ENCODE assay signal across 19 cellular contexts in the genomic region with DNA sequence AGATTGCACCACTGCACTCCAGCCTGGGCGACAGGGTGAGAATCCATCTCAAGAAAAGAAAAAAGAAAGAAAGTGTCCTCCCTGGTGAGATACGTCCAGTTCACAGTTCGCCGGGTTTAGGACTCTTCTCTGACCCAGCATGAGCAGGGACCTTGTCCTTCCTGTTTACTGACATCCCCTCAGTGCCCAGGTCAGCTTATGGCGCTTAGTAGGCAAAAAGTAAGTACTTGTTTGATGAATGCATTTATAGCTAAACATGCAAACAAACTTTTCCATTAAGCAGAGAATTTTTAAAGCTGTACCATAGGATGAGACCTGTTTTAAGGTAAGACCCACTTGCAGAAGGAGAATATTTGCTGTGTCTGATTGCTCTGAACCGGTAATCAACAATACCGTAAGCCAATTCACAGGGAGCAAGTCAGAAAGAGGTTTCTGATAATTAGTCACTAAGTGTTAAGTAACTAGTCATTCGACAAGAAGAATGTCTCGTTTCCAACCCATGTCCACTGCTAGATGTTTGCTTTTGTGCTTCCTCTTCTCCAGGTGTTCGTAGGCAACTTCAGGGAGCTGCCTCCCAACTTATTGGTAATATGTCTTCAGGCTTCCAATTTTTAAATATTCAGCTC. TPM values are rescaled to one million over a fixed set of nuclear protein-coding genes. Genes with fewer than 3 reads are reported as not detected.
"Had no signal": no experiment of that assay in that cellular context is flagged by ENCODE, and none has a peak within 500 bp of the region (broad histone marks: within the 10 kb centered on the region; RNA-seq: fewer than 3 reads in every experiment).

No MANE protein-coding gene starts in this region.

- H3K36me3 Mint-ChIP-seq: mesothelial cell of epicardium had no signal

- H3K4me3 Mint-ChIP-seq: activated naive CD4-positive, alpha-beta T cell treated with anti-CD3 and anti-CD28 coated beads for 36 hours; activated naive CD8-positive, alpha-beta T cell treated with anti-CD3 and anti-CD28 coated beads, Interleukin-2, amount 50 U/mL, for 24 hours; mesothelial cell of epicardium; nephron progenitor cell; stimulated activated naive CD8-positive, alpha-beta T cell treated with anti-CD3 and anti-CD28 coated beads, Interleukin-15, amount 100 ng/mL, for 72 hours had no signal

- H3K4me3 ChIP-seq: heart right ventricle, lower lobe of right lung, spleen, upper lobe of left lung had no signal

- H3K9me3 ChIP-seq: heart right ventricle, lower lobe of right lung, spleen, upper lobe of left lung had no signal

- H3K27ac Mint-ChIP-seq: activated naive CD4-positive, alpha-beta T cell treated with anti-CD3 and anti-CD28 coated beads for 36 hours; activated naive CD8-positive, alpha-beta T cell treated with anti-CD3 and anti-CD28 coated beads, Interleukin-2, amount 50 U/mL, for 24 hours; activated T-helper 2 cell treated with anti-CD3 and anti-CD28 coated beads, Interferon-gamma antibody, Interleukin-2, Interleukin-4, amounts not matched to agents 10 μg/mL and 5 μg/mL and 100 μg/mL, durations not matched to agents 14 hours and 24 hours and 36 hours; mesothelial cell of epicardium; nephron progenitor cell; stimulated activated naive CD8-positive, alpha-beta T cell treated with anti-CD3 and anti-CD28 coated beads, Interleukin-15, amount 100 ng/mL, for 72 hours had no signal

- H3K9me3 Mint-ChIP-seq: activated naive CD4-positive, alpha-beta T cell treated with anti-CD3 and anti-CD28 coated beads for 36 hours; activated naive CD8-positive, alpha-beta T cell treated with anti-CD3 and anti-CD28 coated beads, Interleukin-2, amount 50 U/mL, for 24 hours; activated T-helper 2 cell treated with anti-CD3 and anti-CD28 coated beads, Interferon-gamma antibody, Interleukin-2, Interleukin-4, amounts not matched to agents 10 μg/mL and 5 μg/mL and 100 μg/mL, durations not matched to agents 14 hours and 24 hours and 36 hours; mesothelial cell of epicardium; nephron progenitor cell; stimulated activated naive CD8-positive, alpha-beta T cell treated with anti-CD3 and anti-CD28 coated beads, Interleukin-15, amount 100 ng/mL, for 72 hours had no signal

- H3K27ac ChIP-seq: foreskin keratinocyte, heart right ventricle, lower lobe of right lung, spleen, upper lobe of left lung had no signal

- H3K27me3 ChIP-seq: foreskin keratinocyte, heart right ventricle, upper lobe of left lung had no signal

- H3K36me3 ChIP-seq: heart right ventricle, lower lobe of right lung, spleen, upper lobe of left lung had no signal

- DNase-seq: activated CD4-positive, alpha-beta T cell treated with anti-CD3 and anti-CD28 coated beads for 1 hour; activated CD4-positive, alpha-beta T cell treated with anti-CD3 and anti-CD28 coated beads, Interleukin-2, amount 50 U/mL, for 48 hours; activated naive CD4-positive, alpha-beta T cell treated with anti-CD3 and anti-CD28 coated beads for 36 hours; activated naive CD8-positive, alpha-beta T cell treated with anti-CD3 and anti-CD28 coated beads, Interleukin-2, amount 50 U/mL, for 24 hours; heart right ventricle; left cardiac atrium; lower lobe of right lung; nephron progenitor cell; occipital lobe; spleen; stimulated activated naive CD8-positive, alpha-beta T cell treated with anti-CD3 and anti-CD28 coated beads, Interleukin-15, amount 100 ng/mL, for 72 hours; upper lobe of left lung had no signal

- FAIRE-seq: colon had no signal

- ATAC-seq: activated naive CD8-positive, alpha-beta T cell treated with anti-CD3 and anti-CD28 coated beads, Interleukin-2, amount 50 U/mL, for 24 hours; heart right ventricle; left cardiac atrium; lower lobe of right lung; sciatic nerve; stimulated activated naive CD8-positive, alpha-beta T cell treated with anti-CD3 and anti-CD28 coated beads, Interleukin-15, amount 100 ng/mL, for 72 hours had no signal

RNA-seq across cellular contexts. Expression of a gene that starts 40.0 kb away (rescaled TPM):
- total RNA-seq: activated naive CD4-positive, alpha-beta T cell treated with anti-CD3 and anti-CD28 coated beads for 36 hours; activated T-helper 2 cell treated with anti-CD3 and anti-CD28 coated beads, Interferon-gamma antibody, Interleukin-2, Interleukin-4, amounts not matched to agents 10 μg/mL and 5 μg/mL and 100 μg/mL, durations not matched to agents 14 hours and 24 hours and 36 hours; foreskin keratinocyte; mesothelial cell of epicardium; occipital lobe; pulmonary artery endothelial cell; spleen; temporal lobe had no signal
- polyA plus RNA-seq: foreskin keratinocyte had no signal
